ENCODE assay signal across 20 cellular contexts in the genomic region with DNA sequence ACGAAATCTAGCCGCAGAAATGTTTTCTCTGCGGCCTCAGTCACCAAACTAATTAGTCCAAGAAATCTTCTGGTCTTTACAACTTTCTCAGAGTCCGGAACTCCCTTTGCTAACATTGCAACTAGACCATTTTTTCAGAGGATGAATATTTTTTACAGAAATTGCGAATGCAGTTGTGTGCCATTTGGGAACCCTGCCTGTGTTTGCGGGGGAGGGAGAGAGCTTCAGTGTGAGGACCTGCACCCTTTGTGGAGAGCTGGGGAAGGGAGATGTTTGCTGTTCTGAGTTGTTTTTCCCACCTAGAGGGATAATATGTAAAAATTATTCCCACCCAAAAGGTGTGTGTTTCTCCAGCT. TPM values are rescaled to one million over a fixed set of nuclear protein-coding genes. Genes with fewer than 3 reads are reported as not detected.
DNase-seq lines count a peak whose midpoint lies in the region; ATAC-seq, FAIRE-seq and TF ChIP-seq lines count a peak whose summit lies in the region.
"Had no signal": no experiment of that assay in that cellular context is flagged by ENCODE, and none has a peak within 500 bp of the region (broad histone marks: within the 10 kb centered on the region; RNA-seq: fewer than 3 reads in every experiment).

No MANE protein-coding gene starts in this region.

- H3K4me3 ChIP-seq in HUES6 (ENCODE audit: low read depth, low read length) (peak overlapping the region; percentile 61), breast epithelium (peak overlapping the region; percentile 59 to 69 (median 66)), kidney (ENCODE audit: low read length in 2 of 2) (peak overlapping the region; percentile 18 to 46)
- H3K4me3 ChIP-seq: gastrocnemius medialis, PC-9, uterus had no signal

- ATAC-seq in stimulated activated naive B cell treated with anti-CD40 and anti-IgM and Interleukin-4, amounts not matched to agents 10 μg/mL and 1 μg/mL and 100 μg/mL, for 72 hours (replicated peaks): no peak
- ATAC-seq in GM19455 (IDR thresholded peaks at IDR 0.05; ENCODE audit: unreplicated experiment) (no peak), GM18861 (IDR thresholded peaks at IDR 0.05; ENCODE audit: unreplicated experiment) (no peak), GM21360 (IDR thresholded peaks at IDR 0.05; ENCODE audit: unreplicated experiment) (no peak)
- ATAC-seq: effector memory CD8-positive, alpha-beta T cell; gastrocnemius medialis; SK-N-SH treated with all-trans-retinoic acid at 6 μM for 48 hours had no signal

- FAIRE-seq in kidney (lab: Jason Lieb, UNC): no peak

- H3K9ac ChIP-seq in HUES6 (ENCODE audit: low read length) (peak overlapping the region; percentile 53), kidney (ENCODE audit: low read length in 2 of 2) (peak overlapping the region in 1 of 2 donors; percentile 40)
- H3K9ac ChIP-seq: parathyroid adenoma had no signal

- peaks cover 95% of the 10 kb centered on the region for H3K27me3 ChIP-seq in HUES6 (ENCODE audit: control insufficient read depth, insufficient read depth, low read length)
- H3K27me3 ChIP-seq in breast epithelium: peaks cover 0 to 75% of the 10 kb centered on the region in 2 donors

- intact Hi-C loops in breast epithelium (cut with DNase I; ENCODE audit: low total_unique reads): no loop called here
- intact Hi-C loops in kidney (cut with DNase I): no loop called here
- intact Hi-C loops in activated T-helper 1 cell treated with anti-CD3 and anti-CD28 coated beads, Interleukin-12 subunit alpha, Interleukin-12 subunit beta, Interleukin-2, Interleukin-4 antibody, amounts not matched to agents 30 ng/mL and 10 ng/mL and 1 ng/mL, durations not matched to agents 14 hours and 24 hours and 36 hours (cut with micrococcal nuclease): loop anchor here (5.0 kb wide), 1 partner anchor 1710 kb away; no protein-coding TSS in a partner anchor

- H3K4me1 Mint-ChIP-seq in stimulated activated naive B cell treated with anti-CD40 and anti-IgM and Interleukin-4, amounts not matched to agents 10 μg/mL and 1 μg/mL and 100 μg/mL, for 72 hours: peaks cover 5 to 25% of the 10 kb centered on the region in 2 donors
- H3K4me1 Mint-ChIP-seq in activated T-helper 1 cell treated with anti-CD3 and anti-CD28 coated beads, Interleukin-12 subunit alpha, Interleukin-12 subunit beta, Interleukin-2, Interleukin-4 antibody, amounts not matched to agents 30 ng/mL and 10 ng/mL and 1 ng/mL, durations not matched to agents 14 hours and 24 hours and 36 hours (ENCODE audit: low read depth): no peaks in the 10 kb centered on the region

- DNase-seq in breast epithelium (ENCODE audit: low spot score in 2 of 2) (no peak), kidney (no peak)
- no peak for DNase-seq in stimulated activated naive B cell treated with anti-CD40 and anti-IgM and Interleukin-4, amounts not matched to agents 10 μg/mL and 1 μg/mL and 100 μg/mL, for 72 hours
- DNase-seq in activated T-helper 1 cell treated with anti-CD3 and anti-CD28 coated beads, Interleukin-12 subunit alpha, Interleukin-12 subunit beta, Interleukin-2, Interleukin-4 antibody, amounts not matched to agents 30 ng/mL and 10 ng/mL and 1 ng/mL, durations not matched to agents 14 hours and 24 hours and 36 hours (ENCODE audit: low spot score): no peak
- DNase-seq: activated gamma-delta T cell; DMS79; effector memory CD8-positive, alpha-beta T cell; gastrocnemius medialis; NCI-H146; PC-9; stimulated activated naive CD4-positive, alpha-beta T cell treated with Interleukin-2 at 50 U/mL for 16 hours; uterus had no signal

- peak overlapping the region; percentile 77 for H3K27ac Mint-ChIP-seq in stimulated activated naive B cell treated with anti-CD40 and anti-IgM and Interleukin-4, amounts not matched to agents 10 μg/mL and 1 μg/mL and 100 μg/mL, for 72 hours
- H3K27ac Mint-ChIP-seq in activated T-helper 1 cell treated with anti-CD3 and anti-CD28 coated beads, Interleukin-12 subunit alpha, Interleukin-12 subunit beta, Interleukin-2, Interleukin-4 antibody, amounts not matched to agents 30 ng/mL and 10 ng/mL and 1 ng/mL, durations not matched to agents 14 hours and 24 hours and 36 hours: no peak overlapping the region
- H3K27ac Mint-ChIP-seq: effector memory CD8-positive, alpha-beta T cell had no signal

- peaks cover 3 to 12% of the 10 kb centered on the region in 2 donors for H3K36me3 Mint-ChIP-seq in stimulated activated naive B cell treated with anti-CD40 and anti-IgM and Interleukin-4, amounts not matched to agents 10 μg/mL and 1 μg/mL and 100 μg/mL, for 72 hours
- H3K36me3 Mint-ChIP-seq in activated T-helper 1 cell treated with anti-CD3 and anti-CD28 coated beads, Interleukin-12 subunit alpha, Interleukin-12 subunit beta, Interleukin-2, Interleukin-4 antibody, amounts not matched to agents 30 ng/mL and 10 ng/mL and 1 ng/mL, durations not matched to agents 14 hours and 24 hours and 36 hours (ENCODE audit: low read depth): peaks cover 2% of the 10 kb centered on the region

- H3K9me3 ChIP-seq in HUES6 (ENCODE audit: control insufficient read depth, insufficient read depth, low read depth, low read length) (no peaks in the 10 kb centered on the region), breast epithelium (peaks cover 0 to 4% of the 10 kb centered on the region in 2 donors), kidney (ENCODE audit: control insufficient read depth in 1 of 2, low read length in 2 of 2) (no peaks in the 10 kb centered on the region)
- H3K9me3 ChIP-seq: gastrocnemius medialis, uterus had no signal

- H3K27me3 Mint-ChIP-seq in stimulated activated naive B cell treated with anti-CD40 and anti-IgM and Interleukin-4, amounts not matched to agents 10 μg/mL and 1 μg/mL and 100 μg/mL, for 72 hours: peaks cover 53 to 86% of the 10 kb centered on the region in 2 donors
- H3K27me3 Mint-ChIP-seq in activated T-helper 1 cell treated with anti-CD3 and anti-CD28 coated beads, Interleukin-12 subunit alpha, Interleukin-12 subunit beta, Interleukin-2, Interleukin-4 antibody, amounts not matched to agents 30 ng/mL and 10 ng/mL and 1 ng/mL, durations not matched to agents 14 hours and 24 hours and 36 hours (ENCODE audit: insufficient read depth): peaks cover 65% of the 10 kb centered on the region

- H3K9me3 Mint-ChIP-seq in stimulated activated naive B cell treated with anti-CD40 and anti-IgM and Interleukin-4, amounts not matched to agents 10 μg/mL and 1 μg/mL and 100 μg/mL, for 72 hours: no peaks in the 10 kb centered on the region
- peaks cover 5% of the 10 kb centered on the region for H3K9me3 Mint-ChIP-seq in activated T-helper 1 cell treated with anti-CD3 and anti-CD28 coated beads, Interleukin-12 subunit alpha, Interleukin-12 subunit beta, Interleukin-2, Interleukin-4 antibody, amounts not matched to agents 30 ng/mL and 10 ng/mL and 1 ng/mL, durations not matched to agents 14 hours and 24 hours and 36 hours

- no peak overlapping the region for H3K4me3 Mint-ChIP-seq in stimulated activated naive B cell treated with anti-CD40 and anti-IgM and Interleukin-4, amounts not matched to agents 10 μg/mL and 1 μg/mL and 100 μg/mL, for 72 hours
- H3K4me3 Mint-ChIP-seq in activated T-helper 1 cell treated with anti-CD3 and anti-CD28 coated beads, Interleukin-12 subunit alpha, Interleukin-12 subunit beta, Interleukin-2, Interleukin-4 antibody, amounts not matched to agents 30 ng/mL and 10 ng/mL and 1 ng/mL, durations not matched to agents 14 hours and 24 hours and 36 hours: no peak overlapping the region
- H3K4me3 Mint-ChIP-seq: effector memory CD8-positive, alpha-beta T cell had no signal

- no peak for TF ChIP-seq CTCF in breast epithelium (IDR thresholded peaks at IDR 0.05)
- TF ChIP-seq CTCF in kidney (IDR thresholded peaks at IDR 0.05; ENCODE audit: borderline replicate concordance, extremely low read depth, insufficient read depth): no peak

- H3K27ac ChIP-seq in HUES6 (ENCODE audit: low read depth, low read length) (no peak overlapping the region), breast epithelium (peak overlapping the region; percentile 90 to 93), kidney (ENCODE audit: low read depth in 2 of 2, low read length in 2 of 2) (no peak overlapping the region)
- H3K27ac ChIP-seq: gastrocnemius medialis, parathyroid adenoma, PC-9, uterus had no signal

- H3K36me3 ChIP-seq in HUES6 (ENCODE audit: control insufficient read depth, insufficient read depth, low read length) (no peaks in the 10 kb centered on the region), breast epithelium (no peaks in the 10 kb centered on the region), kidney (ENCODE audit: control insufficient read depth in 1 of 2, insufficient read depth in 2 of 2, low read length in 2 of 2) (no peaks in the 10 kb centered on the region)
- H3K36me3 ChIP-seq: gastrocnemius medialis, uterus had no signal

- no peak for TF ChIP-seq POLR2A in breast epithelium (IDR thresholded peaks at IDR 0.05)

- H3K4me1 ChIP-seq in HUES6 (ENCODE audit: control insufficient read depth, insufficient read depth, low read length) (peaks cover 50% of the 10 kb centered on the region), breast epithelium (no peaks in the 10 kb centered on the region), kidney (ENCODE audit: control insufficient read depth in 1 of 2, insufficient read depth in 1 of 2, low read depth in 1 of 2, low read length in 2 of 2) (peaks cover 0 to 5% of the 10 kb centered on the region in 2 donors)
- H3K4me1 ChIP-seq: parathyroid adenoma had no signal

RNA-seq across cellular contexts. Expression of a gene that starts 2.1 kb away (rescaled TPM):
- 10 to 100 TPM; 19.7 to 49.2 (median 27.8) TPM for total RNA-seq in breast epithelium
- total RNA-seq in kidney: 62.0 TPM
- polyA plus RNA-seq in kidney (ENCODE audit: insufficient read depth, low read depth, low replicate concordance): 17.3 TPM
- total RNA-seq in activated T-helper 1 cell treated with anti-CD3 and anti-CD28 coated beads, Interleukin-12 subunit alpha, Interleukin-12 subunit beta, Interleukin-2, Interleukin-4 antibody, amounts not matched to agents 30 ng/mL and 10 ng/mL and 1 ng/mL, durations not matched to agents 14 hours and 24 hours and 36 hours: not detected in 2 replicates
- total RNA-seq: gastrocnemius medialis, mononuclear cell, NCI-H460, PC-9, uterus had no signal

Comparison
In these comparisons a context has a peak if more than half of its experiments do, and no peak if none do; other contexts are left out.
1. H3K27ac ChIP-seq: peak in breast epithelium (2 of 2); none in HUES6 (single experiment) and kidney (0 of 2).
2. RNA of a gene that starts 2.1 kb away (total RNA-seq): 62.0 TPM in kidney (single experiment) and 19.7 to 49.2 TPM in breast epithelium; not detected in activated T-helper 1 cell treated with anti-CD3 and anti-CD28 coated beads, Interleukin-12 subunit alpha, Interleukin-12 subunit beta, Interleukin-2, Interleukin-4 antibody, amounts not matched to agents 30 ng/mL and 10 ng/mL and 1 ng/mL, durations not matched to agents 14 hours and 24 hours and 36 hours; every median in the first group is over 10 times any median in the second.
3. Peak in every context shown above with its lines, with median percentiles within 50 percentile points of each other: H3K4me3 ChIP-seq.